8 cellular contexts compared by ENCODE assay signal in genomic region chr13:41311607-41312500, GRCh38. TPM values are rescaled to one million over a fixed set of nuclear protein-coding genes. Genes with fewer than 3 reads are reported as not detected.
DNase-seq lines count a peak whose midpoint lies in the region; ATAC-seq and TF ChIP-seq lines count a peak whose summit lies in the region.

No MANE protein-coding gene starts in this region.

- H3K27ac ChIP-seq in BLaER1 treated with 17β-estradiol and CSF1 and Interleukin-3, amounts not matched to agents 10 nM and 100 nM, result peak overlapping the region; percentile 71 to 93 (median 90)

- peaks cover 47% of the 10 kb centered on the region for H3K4me1 Mint-ChIP-seq in activated naive CD8-positive, alpha-beta T cell treated with anti-CD3 and anti-CD28 coated beads, Interleukin-2, amount 50 U/mL, for 24 hours
- H3K4me1 Mint-ChIP-seq in progenitor cell of endocrine pancreas (ENCODE audit: low read depth), result peaks cover 23% of the 10 kb centered on the region

- H3K9me3 Mint-ChIP-seq in activated naive CD8-positive, alpha-beta T cell treated with anti-CD3 and anti-CD28 coated beads, Interleukin-2, amount 50 U/mL, for 24 hours, result no peaks in the 10 kb centered on the region
- no peaks in the 10 kb centered on the region for H3K9me3 Mint-ChIP-seq in progenitor cell of endocrine pancreas (ENCODE audit: low read depth)

- ATAC-seq in GM19395 (IDR thresholded peaks at IDR 0.05; ENCODE audit: unreplicated experiment) (peak; percentile 62), HG03520 (IDR thresholded peaks at IDR 0.05; ENCODE audit: unreplicated experiment) (peak; percentile 42), SK-N-SH treated with all-trans-retinoic acid at 6 μM for 48 hours (peak; percentile 82), left cardiac atrium (peak; percentile 78 to 85)
- ATAC-seq in activated naive CD8-positive, alpha-beta T cell treated with anti-CD3 and anti-CD28 coated beads, Interleukin-2, amount 50 U/mL, for 24 hours, result peak; percentile 50

- no peaks in the 10 kb centered on the region for H3K27me3 ChIP-seq in BLaER1 treated with 17β-estradiol and CSF1 and Interleukin-3, amounts not matched to agents 10 nM and 100 nM

- DNase-seq in activated naive CD8-positive, alpha-beta T cell treated with anti-CD3 and anti-CD28 coated beads, Interleukin-2, amount 50 U/mL, for 24 hours, result peak; percentile 64
- DNase-seq in left cardiac atrium (peak; percentile 57), progenitor cell of endocrine pancreas (ENCODE audit: low spot score, unreplicated experiment) (peak; percentile 19), 8988T (no peak)

- peak overlapping the region; percentile 84 to 99 (median 93) for H3K4me3 ChIP-seq in BLaER1 treated with 17β-estradiol and CSF1 and Interleukin-3, amounts not matched to agents 10 nM and 100 nM

- H4K20me1 ChIP-seq in BLaER1 treated with 17β-estradiol and CSF1 and Interleukin-3, amounts not matched to agents 10 nM and 100 nM, result peaks cover 29 to 51% (median 43%) of the 10 kb centered on the region in 11 experiments; a peak in 21 of 22 replicates

- peaks cover 29 to 42% (median 36%) of the 10 kb centered on the region in 10 experiments for H3K4me1 ChIP-seq in BLaER1 treated with 17β-estradiol and CSF1 and Interleukin-3, amounts not matched to agents 10 nM and 100 nM

- H3K27ac Mint-ChIP-seq in activated naive CD8-positive, alpha-beta T cell treated with anti-CD3 and anti-CD28 coated beads, Interleukin-2, amount 50 U/mL, for 24 hours, result peak overlapping the region; percentile 91
- peak overlapping the region; percentile 97 for H3K27ac Mint-ChIP-seq in progenitor cell of endocrine pancreas

- H3K27me3 Mint-ChIP-seq in activated naive CD8-positive, alpha-beta T cell treated with anti-CD3 and anti-CD28 coated beads, Interleukin-2, amount 50 U/mL, for 24 hours, result peaks cover 2% of the 10 kb centered on the region
- H3K27me3 Mint-ChIP-seq in progenitor cell of endocrine pancreas, result no peaks in the 10 kb centered on the region

- H3K36me3 Mint-ChIP-seq in activated naive CD8-positive, alpha-beta T cell treated with anti-CD3 and anti-CD28 coated beads, Interleukin-2, amount 50 U/mL, for 24 hours (ENCODE audit: low read depth), result peaks cover 8% of the 10 kb centered on the region
- H3K36me3 Mint-ChIP-seq in progenitor cell of endocrine pancreas (ENCODE audit: insufficient read depth), result peaks cover 2% of the 10 kb centered on the region

- peak overlapping the region; percentile 80 to 95 (median 91) for H3K4me2 ChIP-seq in BLaER1 treated with 17β-estradiol and CSF1 and Interleukin-3, amounts not matched to agents 10 nM and 100 nM

- intact Hi-C loops in left cardiac atrium (cut with DNase I), result no loop called here

- H3K4me3 Mint-ChIP-seq in activated naive CD8-positive, alpha-beta T cell treated with anti-CD3 and anti-CD28 coated beads, Interleukin-2, amount 50 U/mL, for 24 hours, result peak overlapping the region; percentile 94
- H3K4me3 Mint-ChIP-seq in progenitor cell of endocrine pancreas (ENCODE audit: low read depth), result peak overlapping the region; percentile 95

- no peaks in the 10 kb centered on the region for H3K9me3 ChIP-seq in BLaER1 treated with 17β-estradiol and CSF1 and Interleukin-3, amounts not matched to agents 10 nM and 100 nM (replicated peaks in 1 of 11)

- no peak for TF ChIP-seq CTCF in progenitor cell of endocrine pancreas (IDR thresholded peaks at IDR 0.05; ENCODE audit: unreplicated experiment)

- peaks cover 0 to 17% (median 2%) of the 10 kb centered on the region in 11 experiments; a peak in 10 of 22 replicates for H3K36me3 ChIP-seq in BLaER1 treated with 17β-estradiol and CSF1 and Interleukin-3, amounts not matched to agents 10 nM and 100 nM

- H3K9ac ChIP-seq in BLaER1 treated with 17β-estradiol and CSF1 and Interleukin-3, amounts not matched to agents 10 nM and 100 nM, result peak overlapping the region; percentile 87 to 95 (median 92)

TF ChIP-seq in SK-N-SH treated with all-trans-retinoic acid at 6 μM for 48 hours, 23 proteins besides CTCF, POLR2A, EP300 and RAD21:
- TF ChIP-seq PPARA (CRISPR knock-in tag; IDR thresholded peaks at IDR 0.05; ENCODE audit: borderline replicate concordance), result no peak
- TF ChIP-seq, protein P1, sequence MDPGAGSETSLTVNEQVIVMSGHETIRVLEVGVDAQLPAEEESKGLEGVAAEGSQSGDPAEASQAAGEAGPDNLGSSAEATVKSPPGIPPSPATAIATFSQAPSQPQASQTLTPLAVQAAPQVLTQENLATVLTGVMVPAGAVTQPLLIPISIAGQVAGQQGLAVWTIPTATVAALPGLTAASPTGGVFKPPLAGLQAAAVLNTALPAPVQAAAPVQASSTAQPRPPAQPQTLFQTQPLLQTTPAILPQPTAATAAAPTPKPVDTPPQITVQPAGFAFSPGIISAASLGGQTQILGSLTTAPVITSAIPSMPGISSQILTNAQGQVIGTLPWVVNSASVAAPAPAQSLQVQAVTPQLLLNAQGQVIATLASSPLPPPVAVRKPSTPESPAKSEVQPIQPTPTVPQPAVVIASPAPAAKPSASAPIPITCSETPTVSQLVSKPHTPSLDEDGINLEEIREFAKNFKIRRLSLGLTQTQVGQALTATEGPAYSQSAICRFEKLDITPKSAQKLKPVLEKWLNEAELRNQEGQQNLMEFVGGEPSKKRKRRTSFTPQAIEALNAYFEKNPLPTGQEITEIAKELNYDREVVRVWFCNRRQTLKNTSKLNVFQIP (CRISPR knock-in tag; IDR thresholded peaks at IDR 0.05; ENCODE audit: borderline replicate concordance, low read depth), result no peak
- no peak for TF ChIP-seq ZNF565 (CRISPR knock-in tag; conservative IDR thresholded peaks at IDR 0.05; ENCODE audit: low read depth)
- TF ChIP-seq ZNF8 (CRISPR knock-in tag; IDR thresholded peaks at IDR 0.05), result no peak
- no peak for TF ChIP-seq CSRNP3 (CRISPR knock-in tag; IDR thresholded peaks at IDR 0.05)
- TF ChIP-seq ZFP3 (CRISPR knock-in tag; IDR thresholded peaks at IDR 0.05), result no peak
- TF ChIP-seq ISL1 (CRISPR knock-in tag; IDR thresholded peaks at IDR 0.05), result no peak
- TF ChIP-seq, protein P2, sequence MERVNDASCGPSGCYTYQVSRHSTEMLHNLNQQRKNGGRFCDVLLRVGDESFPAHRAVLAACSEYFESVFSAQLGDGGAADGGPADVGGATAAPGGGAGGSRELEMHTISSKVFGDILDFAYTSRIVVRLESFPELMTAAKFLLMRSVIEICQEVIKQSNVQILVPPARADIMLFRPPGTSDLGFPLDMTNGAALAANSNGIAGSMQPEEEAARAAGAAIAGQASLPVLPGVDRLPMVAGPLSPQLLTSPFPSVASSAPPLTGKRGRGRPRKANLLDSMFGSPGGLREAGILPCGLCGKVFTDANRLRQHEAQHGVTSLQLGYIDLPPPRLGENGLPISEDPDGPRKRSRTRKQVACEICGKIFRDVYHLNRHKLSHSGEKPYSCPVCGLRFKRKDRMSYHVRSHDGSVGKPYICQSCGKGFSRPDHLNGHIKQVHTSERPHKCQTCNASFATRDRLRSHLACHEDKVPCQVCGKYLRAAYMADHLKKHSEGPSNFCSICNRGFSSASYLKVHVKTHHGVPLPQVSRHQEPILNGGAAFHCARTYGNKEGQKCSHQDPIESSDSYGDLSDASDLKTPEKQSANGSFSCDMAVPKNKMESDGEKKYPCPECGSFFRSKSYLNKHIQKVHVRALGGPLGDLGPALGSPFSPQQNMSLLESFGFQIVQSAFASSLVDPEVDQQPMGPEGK (CRISPR knock-in tag; IDR thresholded peaks at IDR 0.05; ENCODE audit: borderline replicate concordance), result no peak
- no peak for TF ChIP-seq OSR1 (CRISPR knock-in tag; IDR thresholded peaks at IDR 0.05)
TF ChIP-seq in SK-N-SH treated with all-trans-retinoic acid at 6 μM for 48 hours: peak in this region for 0.

RNA-seq across cellular contexts. Expression of gene NAA16, which starts 0.8 kb away (rescaled TPM):
- total RNA-seq in left cardiac atrium (10 to 100 TPM in 1 of 2 donors, 1 to 10 TPM in 1; 9.2 to 11.1 TPM), progenitor cell of endocrine pancreas (48.4 and 51.1 TPM in 2 replicates)

RNA-seq across cellular contexts. Expression of gene MTRF1, which starts 48.5 kb away (rescaled TPM):
- total RNA-seq in left cardiac atrium (10 to 100 TPM; 11.1 to 12.4 TPM), progenitor cell of endocrine pancreas (22.2 and 22.8 TPM in 2 replicates)
